ENCODE assay signal across 16 cellular contexts in genomic region chr17:78892062-78892456, GRCh38. TPM values are rescaled to one million over a fixed set of nuclear protein-coding genes. Genes with fewer than 3 reads are reported as not detected.
A peak's percentile ranks its signal among the peaks of the same experiment; 100 is the strongest.
DNase-seq lines count a peak whose midpoint lies in the region; ATAC-seq and TF ChIP-seq lines count a peak whose summit lies in the region.
"Had no signal": no experiment of that assay in that cellular context is flagged by ENCODE, and none has a peak within 500 bp of the region (broad histone marks: within the 10 kb centered on the region; RNA-seq: fewer than 3 reads in every experiment).

No MANE protein-coding gene starts in this region.

- H3K36me3 Mint-ChIP-seq in CD4-positive, alpha-beta memory T cell = no peaks in the 10 kb centered on the region
- no peaks in the 10 kb centered on the region for H3K36me3 Mint-ChIP-seq in stimulated activated memory B cell treated with anti-CD40 and anti-IgM and Interleukin-4, amounts not matched to agents 10 μg/mL and 1 μg/mL and 100 μg/mL, for 72 hours
- H3K36me3 Mint-ChIP-seq in stimulated activated effector memory CD8-positive, alpha-beta T cell treated with anti-CD3 and anti-CD28 coated beads, Interleukin-12 subunit alpha, Interleukin-12 subunit beta, amount 100 ng/mL, for 72 hours = no peaks in the 10 kb centered on the region
- H3K36me3 Mint-ChIP-seq: activated CD8-positive, alpha-beta memory T cell treated with anti-CD3 and anti-CD28 coated beads, Interleukin-2, amount 10 ng/mL, durations not matched to agents 7 days and 5 days had no signal

- TF ChIP-seq EP300 in SK-N-SH (IDR thresholded peaks at IDR 0.05; ENCODE audit: borderline replicate concordance in 1 of 2, low read depth in 1 of 2, low read length in 1 of 2) = peak in 1 of 2 experiments; percentile 92; a peak in 2 of 4 replicates

- no peak for DNase-seq in CD4-positive, alpha-beta memory T cell
- peak; percentile 89 for DNase-seq in SK-N-SH
- DNase-seq in stimulated activated effector memory CD8-positive, alpha-beta T cell treated with anti-CD3 and anti-CD28 coated beads, Interleukin-12 subunit alpha, Interleukin-12 subunit beta, amount 100 ng/mL, for 72 hours (ENCODE audit: low spot score in 2 of 2) = no peak
- no peak for DNase-seq in MG63
- no peak for DNase-seq in GM19240 (ENCODE audit: insufficient read length, low spot score)
- DNase-seq: activated CD8-positive, alpha-beta memory T cell treated with anti-CD3 and anti-CD28 coated beads, Interleukin-2, amount 10 ng/mL, durations not matched to agents 7 days and 5 days; activated naive CD4-positive, alpha-beta T cell; left cardiac atrium; SHP77 treated with DMSO at 0.1 percent for 48 hours; stimulated activated CD4-positive, alpha-beta T cell treated with anti-CD3 and anti-CD28 coated beads, Interleukin-1b, Interleukin-23, amount 100 ng/mL, for 48 hours; stimulated activated CD8-positive, alpha-beta memory T cell treated with anti-CD3 and anti-CD28 coated beads, Interleukin-4, amount 100 ng/mL, for 48 hours had no signal

- H3K4me1 Mint-ChIP-seq in CD4-positive, alpha-beta memory T cell = peaks cover 15 to 33% (median 26%) of the 10 kb centered on the region in 4 donors
- H3K4me1 Mint-ChIP-seq in stimulated activated memory B cell treated with anti-CD40 and anti-IgM and Interleukin-4, amounts not matched to agents 10 μg/mL and 1 μg/mL and 100 μg/mL, for 72 hours = peaks cover 56% of the 10 kb centered on the region
- H3K4me1 Mint-ChIP-seq in stimulated activated effector memory CD8-positive, alpha-beta T cell treated with anti-CD3 and anti-CD28 coated beads, Interleukin-12 subunit alpha, Interleukin-12 subunit beta, amount 100 ng/mL, for 72 hours = peaks cover 34% of the 10 kb centered on the region

- H3K4me3 ChIP-seq in CD4-positive, alpha-beta memory T cell (ENCODE audit: low read length in 2 of 2) = no peak overlapping the region
- no peak overlapping the region for H3K4me3 ChIP-seq in SK-N-SH (ENCODE audit: low read depth in 2 of 2, low read length in 1 of 2)
- no peak overlapping the region for H3K4me3 ChIP-seq in MG63
- H3K4me3 ChIP-seq: HAP-1 had no signal

- H3K9ac ChIP-seq in SK-N-SH = no peak overlapping the region

- no peak overlapping the region for H3K4me3 Mint-ChIP-seq in CD4-positive, alpha-beta memory T cell
- peak overlapping the region; percentile 64 for H3K4me3 Mint-ChIP-seq in stimulated activated memory B cell treated with anti-CD40 and anti-IgM and Interleukin-4, amounts not matched to agents 10 μg/mL and 1 μg/mL and 100 μg/mL, for 72 hours
- no peak overlapping the region for H3K4me3 Mint-ChIP-seq in stimulated activated effector memory CD8-positive, alpha-beta T cell treated with anti-CD3 and anti-CD28 coated beads, Interleukin-12 subunit alpha, Interleukin-12 subunit beta, amount 100 ng/mL, for 72 hours
- H3K4me3 Mint-ChIP-seq: activated CD8-positive, alpha-beta memory T cell treated with anti-CD3 and anti-CD28 coated beads, Interleukin-2, amount 10 ng/mL, durations not matched to agents 7 days and 5 days had no signal

- 80% methylated on average over 13 of the region's 14 CpGs for WGBS in SK-N-SH (ENCODE audit: low lambda C conversion rate)

- H3K79me2 ChIP-seq in SK-N-SH (ENCODE audit: insufficient read depth) = peaks cover 99% of the 10 kb centered on the region

- peaks cover 64% of the 10 kb centered on the region for H4K20me1 ChIP-seq in SK-N-SH (ENCODE audit: insufficient read depth)

- H3F3A ChIP-seq in SK-N-SH (replicated peaks; ENCODE audit: insufficient read depth) = peaks cover 16% of the 10 kb centered on the region

- peaks cover 2 to 11% of the 10 kb centered on the region in 2 donors for H3K27me3 Mint-ChIP-seq in CD4-positive, alpha-beta memory T cell
- no peaks in the 10 kb centered on the region for H3K27me3 Mint-ChIP-seq in stimulated activated memory B cell treated with anti-CD40 and anti-IgM and Interleukin-4, amounts not matched to agents 10 μg/mL and 1 μg/mL and 100 μg/mL, for 72 hours

- H3K9me3 Mint-ChIP-seq in CD4-positive, alpha-beta memory T cell = peaks cover 0 to 3% (median 0%) of the 10 kb centered on the region in 8 donors
- no peaks in the 10 kb centered on the region for H3K9me3 Mint-ChIP-seq in stimulated activated memory B cell treated with anti-CD40 and anti-IgM and Interleukin-4, amounts not matched to agents 10 μg/mL and 1 μg/mL and 100 μg/mL, for 72 hours
- H3K9me3 Mint-ChIP-seq in stimulated activated effector memory CD8-positive, alpha-beta T cell treated with anti-CD3 and anti-CD28 coated beads, Interleukin-12 subunit alpha, Interleukin-12 subunit beta, amount 100 ng/mL, for 72 hours = no peaks in the 10 kb centered on the region

- ATAC-seq in stimulated activated memory B cell treated with anti-CD40 and anti-IgM and Interleukin-4, amounts not matched to agents 10 μg/mL and 1 μg/mL and 100 μg/mL, for 72 hours = no peak
- no peak for ATAC-seq in stimulated activated effector memory CD8-positive, alpha-beta T cell treated with anti-CD3 and anti-CD28 coated beads, Interleukin-12 subunit alpha, Interleukin-12 subunit beta, amount 100 ng/mL, for 72 hours
- ATAC-seq in HG03378 (IDR thresholded peaks at IDR 0.05; ENCODE audit: unreplicated experiment) = no peak
- ATAC-seq: activated CD8-positive, alpha-beta memory T cell treated with anti-CD3 and anti-CD28 coated beads, Interleukin-2, amount 10 ng/mL, durations not matched to agents 7 days and 5 days; right cardiac atrium had no signal

- H2AFZ ChIP-seq in SK-N-SH (ENCODE audit: low read depth) = no peak overlapping the region

- H3K9me3 ChIP-seq in CD4-positive, alpha-beta memory T cell (ENCODE audit: control insufficient read depth in 1 of 2, low read length in 2 of 2) = no peaks in the 10 kb centered on the region
- H3K9me3 ChIP-seq in SK-N-SH = no peaks in the 10 kb centered on the region
- no peaks in the 10 kb centered on the region for H3K9me3 ChIP-seq in MG63
- H3K9me3 ChIP-seq: HAP-1 had no signal

- peak; percentile 52 for TF ChIP-seq RAD21 in SK-N-SH (IDR thresholded peaks at IDR 0.05; ENCODE audit: low read length)

- H3K27ac ChIP-seq in CD4-positive, alpha-beta memory T cell (ENCODE audit: low read depth, low read length) = no peak overlapping the region
- H3K27ac ChIP-seq in SK-N-SH (ENCODE audit: low read depth in 2 of 2, low read length in 1 of 2) = peak overlapping the region in 1 of 2 experiments; percentile 98; a peak in 2 of 4 replicates
- peak overlapping the region; percentile 97 for H3K27ac ChIP-seq in layer of hippocampus (ENCODE audit: low read depth, low read length)

- no peaks in the 10 kb centered on the region for H3K27me3 ChIP-seq in CD4-positive, alpha-beta memory T cell (ENCODE audit: insufficient read depth, low read length)
- H3K27me3 ChIP-seq in SK-N-SH (ENCODE audit: insufficient read depth) (no peaks in the 10 kb centered on the region), layer of hippocampus (ENCODE audit: control insufficient read depth, insufficient read depth, low read length) (no peaks in the 10 kb centered on the region), MG63 (no peaks in the 10 kb centered on the region)

- no peaks in the 10 kb centered on the region for H3K9me2 ChIP-seq in SK-N-SH

- CTCF ChIA-PET in CD4-positive, alpha-beta memory T cell (lab: Charles Lee; ENCODE audit: partially characterized antibody) = interaction anchor here (4.5 kb wide), 1 partner anchor 27 kb away, joined by 18 read pairs; no protein-coding TSS in a partner anchor
- CTCF ChIA-PET in SK-N-SH (lab: Yijun Ruan, JAX) = interaction anchor here (0.7 to 7.4 kb wide), 11 partner anchors 9 to 79 kb away, joined by 3 to 44 read pairs (median 4); partner anchors contain the start of gene CEP295NL

- no peaks in the 10 kb centered on the region for H3K36me3 ChIP-seq in CD4-positive, alpha-beta memory T cell (ENCODE audit: insufficient read depth, low read length)
- H3K36me3 ChIP-seq in SK-N-SH (replicated peaks in 1 of 2; ENCODE audit: control insufficient read depth in 1 of 2, insufficient read depth in 2 of 2, low read length in 1 of 2) (peaks cover 5 to 12% of the 10 kb centered on the region in 2 experiments), MG63 (peaks cover 45% of the 10 kb centered on the region)
- H3K36me3 ChIP-seq: HAP-1 had no signal

- POLR2A ChIA-PET in CD4-positive, alpha-beta memory T cell (lab: Charles Lee; ENCODE audit: partially characterized antibody) = no interaction called here
- POLR2A ChIA-PET in SK-N-SH (lab: Yijun Ruan, JAX) = interaction anchor here (0.7 to 3.1 kb wide), 11 partner anchors 9 to 175 kb away, joined by 3 to 35 read pairs (median 3); no protein-coding TSS in a partner anchor

- intact Hi-C loops in CD4-positive, alpha-beta memory T cell (cut with micrococcal nuclease) = no loop called here

- peaks cover 27% of the 10 kb centered on the region for H3K4me1 ChIP-seq in CD4-positive, alpha-beta memory T cell (ENCODE audit: insufficient read depth, low read length)
- peaks cover 0 to 67% of the 10 kb centered on the region in 2 experiments; a peak in 2 of 4 replicates for H3K4me1 ChIP-seq in SK-N-SH (ENCODE audit: control insufficient read depth in 1 of 2, insufficient read depth in 2 of 2, low read depth in 1 of 2, low read length in 1 of 2)
- H3K4me1 ChIP-seq: HAP-1 had no signal

- TF ChIP-seq CTCF in SK-N-SH (IDR thresholded peaks at IDR 0.05) = no peak

- H3K27ac Mint-ChIP-seq in CD4-positive, alpha-beta memory T cell = peak overlapping the region in 4 of 7 donors; percentile 22 to 57 (median 36)
- peak overlapping the region; percentile 36 for H3K27ac Mint-ChIP-seq in stimulated activated memory B cell treated with anti-CD40 and anti-IgM and Interleukin-4, amounts not matched to agents 10 μg/mL and 1 μg/mL and 100 μg/mL, for 72 hours
- H3K27ac Mint-ChIP-seq in stimulated activated effector memory CD8-positive, alpha-beta T cell treated with anti-CD3 and anti-CD28 coated beads, Interleukin-12 subunit alpha, Interleukin-12 subunit beta, amount 100 ng/mL, for 72 hours = no peak overlapping the region

- H3K4me2 ChIP-seq in SK-N-SH = no peak overlapping the region

RNA-seq across cellular contexts. Expression of gene CEP295NL, which starts 10.9 kb away (rescaled TPM):
- total RNA-seq in CD4-positive, alpha-beta memory T cell = under 1 TPM in 1 of 2 experiments, not detected in 1; 0.28 TPM
- polyA plus RNA-seq in CD4-positive, alpha-beta memory T cell = not detected
- polyA plus RNA-seq in SK-N-SH (2012; rRNA removed) = 0.31 and 0.35 TPM in 2 replicates
- 0.17 and 0.21 TPM in 2 replicates for polyA plus RNA-seq in SK-N-SH (2012; cell fraction: cytosol; rRNA removed)
- 0.68 and 0.97 TPM in 2 replicates for polyA plus RNA-seq in SK-N-SH (2012; cell fraction: nucleus; rRNA removed)
- 0.67 TPM in 1 of 2 replicates, not detected in the other for total RNA-seq in MG63 (2014; rRNA removed; shearing (Covaris generic); ENCODE audit: low replicate concordance)

RNA-seq across cellular contexts. Expression of gene TIMP2, which starts 33.1 kb away (rescaled TPM):
- total RNA-seq in CD4-positive, alpha-beta memory T cell = 1 to 10 TPM; 5.9 to 6.0 TPM
- under 1 TPM in 1 of 2 donors, not detected in 1; 0.22 TPM for polyA plus RNA-seq in CD4-positive, alpha-beta memory T cell
- polyA plus RNA-seq in SK-N-SH (2012; rRNA removed) = 256 and 441 TPM in 2 replicates
- polyA plus RNA-seq in SK-N-SH (2012; cell fraction: cytosol; rRNA removed) = 528 and 616 TPM in 2 replicates
- polyA plus RNA-seq in SK-N-SH (2012; cell fraction: nucleus; rRNA removed) = 334 and 427 TPM in 2 replicates
- total RNA-seq in MG63 (2014; rRNA removed; shearing (Covaris generic); ENCODE audit: low replicate concordance) = 127 and 145 TPM in 2 replicates

RNA-seq across cellular contexts. Expression of gene USP36, which starts 51.4 kb away (rescaled TPM):
- total RNA-seq in CD4-positive, alpha-beta memory T cell = 100 to 1,000 TPM; 181 to 183 TPM
- 10 to 100 TPM; 35.4 to 55.1 TPM for polyA plus RNA-seq in CD4-positive, alpha-beta memory T cell
- 34.6 and 41.2 TPM in 2 replicates for polyA plus RNA-seq in SK-N-SH (2012; rRNA removed)
- polyA plus RNA-seq in SK-N-SH (2012; cell fraction: cytosol; rRNA removed) = 22.5 and 26.9 TPM in 2 replicates
- polyA plus RNA-seq in SK-N-SH (2012; cell fraction: nucleus; rRNA removed) = 163 and 178 TPM in 2 replicates
- total RNA-seq in MG63 (2014; rRNA removed; shearing (Covaris generic); ENCODE audit: low replicate concordance) = 16.3 and 33.4 TPM in 2 replicates

Comparison
In these comparisons a context has a peak if more than half of its experiments do, and no peak if none do; other contexts are left out.
1. RNA of gene TIMP2, which starts 33.1 kb away (total RNA-seq): 127 to 145 TPM in MG63; 5.9 to 6.0 TPM in CD4-positive, alpha-beta memory T cell; every median in the first group is over 10 times any median in the second.